Comparison of ENCODE assay signal across 21 cellular contexts in the genomic region with DNA sequence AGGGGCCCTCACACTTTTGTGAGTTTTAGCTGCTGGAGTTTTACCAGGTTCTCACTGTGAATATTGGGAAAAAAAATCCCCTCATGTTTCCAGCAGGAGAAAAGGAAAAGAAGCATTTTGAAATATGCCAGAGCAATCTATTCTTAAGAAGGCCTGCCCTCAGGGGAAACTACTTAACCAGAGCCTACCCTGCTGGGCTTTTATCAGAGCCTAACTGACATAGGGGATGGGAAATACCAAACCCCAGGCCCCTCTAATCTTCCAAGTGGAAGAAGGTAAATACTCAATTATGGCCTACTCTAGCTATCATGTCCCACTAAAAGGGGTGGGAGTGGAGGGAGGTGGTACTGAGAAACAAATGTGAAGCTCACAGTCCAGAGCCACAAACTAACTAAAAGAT.
"Had no signal": no experiment of that assay in that cellular context is flagged by ENCODE, and none has a peak within 500 bp of the region (broad histone marks: within the 10 kb centered on the region; RNA-seq: fewer than 3 reads in every experiment).

No MANE protein-coding gene starts in this region.

- ATAC-seq: activated CD8-positive, alpha-beta memory T cell treated with anti-CD3 and anti-CD28 coated beads, Interleukin-2, amount 10 ng/mL, durations not matched to agents 7 days and 5 days; PC-3 had no signal

- H3K4me3 Mint-ChIP-seq: activated CD8-positive, alpha-beta memory T cell treated with anti-CD3 and anti-CD28 coated beads, Interleukin-2, amount 10 ng/mL, durations not matched to agents 7 days and 5 days; activated naive CD4-positive, alpha-beta T cell treated with anti-CD3 and anti-CD28 coated beads for 36 hours; activated naive CD8-positive, alpha-beta T cell; activated T-cell treated with anti-CD3 and anti-CD28 coated beads, Interleukin-2, amount 50 U/mL, for 24 hours; activated T-helper 1 cell treated with anti-CD3 and anti-CD28 coated beads, Interleukin-12 subunit alpha, Interleukin-12 subunit beta, Interleukin-2, Interleukin-4 antibody, amounts not matched to agents 30 ng/mL and 10 ng/mL and 1 ng/mL, durations not matched to agents 14 hours and 24 hours and 36 hours; T-helper 1 cell treated with Interleukin-12 subunit alpha and Interleukin-12 subunit beta and Interleukin-4 antibody, amounts not matched to agents 30 μg/mL and 1 μg/mL, for 36 hours had no signal

- DNase-seq: activated CD4-positive, alpha-beta T cell treated with anti-CD3 and anti-CD28 coated beads for 48 hours; activated CD4-positive, alpha-beta T cell treated with anti-CD3 and anti-CD28 coated beads, Interleukin-2, amount 50 U/mL, for 4 hours; activated CD4-positive, CD25-positive, alpha-beta regulatory T cell treated with anti-CD3 and anti-CD28 coated beads, Interleukin-2, amount 50 U/mL, for 72 hours; activated CD8-positive, alpha-beta memory T cell treated with anti-CD3 and anti-CD28 coated beads, Interleukin-2, amount 10 ng/mL, durations not matched to agents 7 days and 5 days; activated effector memory CD4-positive, alpha-beta T cell treated with Interleukin-2 at 50 U/mL for 16 hours; activated naive CD4-positive, alpha-beta T cell treated with anti-CD3 and anti-CD28 coated beads for 36 hours; activated T-cell treated with anti-CD3 and anti-CD28 coated beads, Interleukin-2, amount 50 U/mL, for 24 hours; amygdala; NCI-H1092; NCI-H1694 treated with DMSO at 0.1 percent for 48 hours; NCI-H2029 treated with DMSO at 0.1 percent for 48 hours; NCI-H510A treated with DMSO at 0.1 percent for 48 hours; SHP77 had no signal

- H3K9me3 ChIP-seq: SJSA1 had no signal

- H3K36me3 ChIP-seq: brain microvascular endothelial cell, cardiac muscle cell, SJSA1 had no signal

- H3K27ac ChIP-seq: KMS-11, SJSA1 had no signal

- H3K27me3 ChIP-seq: brain microvascular endothelial cell, cardiac muscle cell, SJSA1 had no signal

- H3K27ac Mint-ChIP-seq: activated CD8-positive, alpha-beta memory T cell treated with anti-CD3 and anti-CD28 coated beads, Interleukin-2, amount 10 ng/mL, durations not matched to agents 7 days and 5 days; activated naive CD4-positive, alpha-beta T cell treated with anti-CD3 and anti-CD28 coated beads for 36 hours; activated naive CD8-positive, alpha-beta T cell; activated T-cell treated with anti-CD3 and anti-CD28 coated beads, Interleukin-2, amount 50 U/mL, for 24 hours; activated T-helper 1 cell treated with anti-CD3 and anti-CD28 coated beads, Interleukin-12 subunit alpha, Interleukin-12 subunit beta, Interleukin-2, Interleukin-4 antibody, amounts not matched to agents 30 ng/mL and 10 ng/mL and 1 ng/mL, durations not matched to agents 14 hours and 24 hours and 36 hours; T-helper 1 cell treated with Interleukin-12 subunit alpha and Interleukin-12 subunit beta and Interleukin-4 antibody, amounts not matched to agents 30 μg/mL and 1 μg/mL, for 36 hours had no signal

- H3K4me1 Mint-ChIP-seq: activated CD8-positive, alpha-beta memory T cell treated with anti-CD3 and anti-CD28 coated beads, Interleukin-2, amount 10 ng/mL, durations not matched to agents 7 days and 5 days had no signal

- H3K4me2 ChIP-seq: KMS-11 had no signal

- H3K4me1 ChIP-seq: SJSA1 had no signal

- H3K36me3 Mint-ChIP-seq: activated CD8-positive, alpha-beta memory T cell treated with anti-CD3 and anti-CD28 coated beads, Interleukin-2, amount 10 ng/mL, durations not matched to agents 7 days and 5 days; activated naive CD8-positive, alpha-beta T cell had no signal

- H3K4me3 ChIP-seq: cardiac muscle cell, SJSA1 had no signal

- H3K9ac ChIP-seq: KMS-11 had no signal
